Comparison of ENCODE assay signal across 9 cellular contexts in genomic region chr3:25007974-25008658, GRCh38.
A peak's percentile ranks its signal among the peaks of the same experiment; 100 is the strongest.
DNase-seq lines count a peak whose midpoint lies in the region; ATAC-seq, FAIRE-seq and TF ChIP-seq lines count a peak whose summit lies in the region.
"Had no signal": no experiment of that assay in that cellular context is flagged by ENCODE, and none has a peak within 500 bp of the region (broad histone marks: within the 10 kb centered on the region; RNA-seq: fewer than 3 reads in every experiment).

No MANE protein-coding gene starts in this region.

- DNase-seq in MV-4-11 (lab: John Stamatoyannopoulos, UW) (peak; percentile 69), kidney glomerular epithelial cell (lab: John Stamatoyannopoulos, UW) (peak; percentile 27), RKO (ENCODE audit: low spot score) (no peak), putamen (ENCODE audit: low spot score) (no peak), H54 (ENCODE audit: insufficient read length, low spot score) (no peak)
- DNase-seq in activated T-helper 2 cell treated with anti-CD3 and anti-CD28 coated beads, Interferon-gamma antibody, Interleukin-2, Interleukin-4, amounts not matched to agents 10 μg/mL and 5 μg/mL and 100 μg/mL, durations not matched to agents 14 hours and 24 hours and 36 hours (ENCODE audit: low spot score) = no peak
- DNase-seq: NCI-H1417 treated with DMSO at 0.1 percent for 48 hours had no signal

- no peaks in the 10 kb centered on the region for H3K4me1 Mint-ChIP-seq in activated T-helper 2 cell treated with anti-CD3 and anti-CD28 coated beads, Interferon-gamma antibody, Interleukin-2, Interleukin-4, amounts not matched to agents 10 μg/mL and 5 μg/mL and 100 μg/mL, durations not matched to agents 14 hours and 24 hours and 36 hours (ENCODE audit: low read depth)

- no peaks in the 10 kb centered on the region for H3K36me3 Mint-ChIP-seq in activated T-helper 2 cell treated with anti-CD3 and anti-CD28 coated beads, Interferon-gamma antibody, Interleukin-2, Interleukin-4, amounts not matched to agents 10 μg/mL and 5 μg/mL and 100 μg/mL, durations not matched to agents 14 hours and 24 hours and 36 hours (ENCODE audit: low read depth)

- no peaks in the 10 kb centered on the region for H3K27me3 Mint-ChIP-seq in activated T-helper 2 cell treated with anti-CD3 and anti-CD28 coated beads, Interferon-gamma antibody, Interleukin-2, Interleukin-4, amounts not matched to agents 10 μg/mL and 5 μg/mL and 100 μg/mL, durations not matched to agents 14 hours and 24 hours and 36 hours (ENCODE audit: low read depth)

- no peak for TF ChIP-seq POLR2A in H54 (IDR thresholded peaks at IDR 0.05; ENCODE audit: low read depth, low read length)

- ATAC-seq in GM18858 (IDR thresholded peaks at IDR 0.05; ENCODE audit: unreplicated experiment) (peak; percentile 99), HG02610 (IDR thresholded peaks at IDR 0.05; ENCODE audit: unreplicated experiment) (peak; percentile 96)

- H3K9me3 Mint-ChIP-seq in activated T-helper 2 cell treated with anti-CD3 and anti-CD28 coated beads, Interferon-gamma antibody, Interleukin-2, Interleukin-4, amounts not matched to agents 10 μg/mL and 5 μg/mL and 100 μg/mL, durations not matched to agents 14 hours and 24 hours and 36 hours = no peaks in the 10 kb centered on the region

- no peak overlapping the region for H3K4me3 Mint-ChIP-seq in activated T-helper 2 cell treated with anti-CD3 and anti-CD28 coated beads, Interferon-gamma antibody, Interleukin-2, Interleukin-4, amounts not matched to agents 10 μg/mL and 5 μg/mL and 100 μg/mL, durations not matched to agents 14 hours and 24 hours and 36 hours (ENCODE audit: low read depth)

- FAIRE-seq in H54 (lab: Jason Lieb, UNC) = no peak

- intact Hi-C loops in activated T-helper 2 cell treated with anti-CD3 and anti-CD28 coated beads, Interferon-gamma antibody, Interleukin-2, Interleukin-4, amounts not matched to agents 10 μg/mL and 5 μg/mL and 100 μg/mL, durations not matched to agents 14 hours and 24 hours and 36 hours (cut with micrococcal nuclease) = no loop called here

- H3K27ac Mint-ChIP-seq in activated T-helper 2 cell treated with anti-CD3 and anti-CD28 coated beads, Interferon-gamma antibody, Interleukin-2, Interleukin-4, amounts not matched to agents 10 μg/mL and 5 μg/mL and 100 μg/mL, durations not matched to agents 14 hours and 24 hours and 36 hours = no peak overlapping the region

Comparison
In these comparisons a context has a peak if more than half of its experiments do, and no peak if none do; other contexts are left out.
1. DNase-seq: peak in MV-4-11 (single experiment) and kidney glomerular epithelial cell (single experiment); none in RKO (single experiment), activated T-helper 2 cell treated with anti-CD3 and anti-CD28 coated beads, Interferon-gamma antibody, Interleukin-2, Interleukin-4, amounts not matched to agents 10 μg/mL and 5 μg/mL and 100 μg/mL, durations not matched to agents 14 hours and 24 hours and 36 hours (single experiment), putamen (single experiment) and H54 (single experiment).